14 cellular contexts compared by ENCODE assay signal in the genomic region with DNA sequence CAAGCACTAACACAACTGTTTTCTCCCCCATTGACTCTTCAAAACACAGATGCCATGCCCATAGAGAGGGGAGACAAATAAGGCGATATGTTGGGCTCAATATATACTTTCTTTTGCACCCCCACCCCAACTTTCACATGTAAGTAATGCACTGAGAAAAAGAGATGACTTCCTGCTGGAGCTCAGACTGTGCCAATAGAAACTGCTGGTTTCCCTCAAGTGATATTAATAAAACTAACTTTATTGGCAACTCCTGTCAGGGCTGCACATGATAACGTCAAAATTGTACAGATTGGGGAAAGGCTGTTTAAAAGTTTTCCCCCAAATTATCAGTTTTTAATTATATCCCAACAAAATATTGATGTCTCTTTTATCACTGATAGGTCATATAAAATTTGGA.
DNase-seq lines count a peak whose midpoint lies in the region; ATAC-seq and TF ChIP-seq lines count a peak whose summit lies in the region.
"Had no signal": no experiment of that assay in that cellular context is flagged by ENCODE, and none has a peak within 500 bp of the region (broad histone marks: within the 10 kb centered on the region; RNA-seq: fewer than 3 reads in every experiment).

No MANE protein-coding gene starts in this region.

- H3K9me3 ChIP-seq in heart right ventricle (no peaks in the 10 kb centered on the region), left ventricle myocardium inferior (replicated peaks) (no peaks in the 10 kb centered on the region)

- H3K36me3 ChIP-seq in heart right ventricle (no peaks in the 10 kb centered on the region), left ventricle myocardium inferior (no peaks in the 10 kb centered on the region)

- H3K4me1 ChIP-seq in heart right ventricle (peaks cover 0 to 50% (median 31%) of the 10 kb centered on the region in 9 donors), left ventricle myocardium inferior (peaks cover 63% of the 10 kb centered on the region)

- peaks cover 61% of the 10 kb centered on the region for H3K4me1 Mint-ChIP-seq in nephron
- H3K4me1 Mint-ChIP-seq: B cell had no signal

- ATAC-seq in heart right ventricle (no peak), HG02970 (IDR thresholded peaks at IDR 0.05; ENCODE audit: low FRiP score, unreplicated experiment) (no peak), GM19463 (IDR thresholded peaks at IDR 0.05; ENCODE audit: unreplicated experiment) (no peak)
- ATAC-seq: GM23338 had no signal

- H3K27me3 Mint-ChIP-seq in nephron (ENCODE audit: low read depth) = no peaks in the 10 kb centered on the region
- H3K27me3 Mint-ChIP-seq: B cell; CD4-positive, alpha-beta T cell had no signal

- intact Hi-C loops in heart right ventricle (cut with DNase I) = loop anchor here in 1 of 10 donors (10.0 kb wide), 1 partner anchor 112 kb away; no protein-coding TSS in a partner anchor
- intact Hi-C loops in cardiac septum (cut with DNase I) = no loop called here
- intact Hi-C loops in left ventricle myocardium inferior (cut with micrococcal nuclease) = no loop called here

- peak overlapping the region in 1 of 3 experiments; percentile 60 for H3K4me3 Mint-ChIP-seq in nephron
- H3K4me3 Mint-ChIP-seq: B cell; CD4-positive, alpha-beta T cell; GM23338 had no signal

- H3K27me3 ChIP-seq in heart right ventricle = no peaks in the 10 kb centered on the region
- no peaks in the 10 kb centered on the region for H3K27me3 ChIP-seq in left ventricle myocardium inferior (ENCODE audit: low read depth)

- 48 to 51% methylated on average over 2 of the region's 2 CpGs for WGBS in heart right ventricle, 2 donors

- no peak for TF ChIP-seq CTCF in heart right ventricle (IDR thresholded peaks at IDR 0.05)
- TF ChIP-seq CTCF in left ventricle myocardium inferior (IDR thresholded peaks at IDR 0.05; ENCODE audit: borderline replicate concordance) = no peak
- TF ChIP-seq CTCF in nephron (IDR thresholded peaks at IDR 0.05; ENCODE audit: unreplicated experiment in 3 of 3) = no peak

- H3K27ac Mint-ChIP-seq in nephron = peak overlapping the region in 2 of 3 experiments; percentile 30 to 64
- H3K27ac Mint-ChIP-seq: B cell; CD4-positive, alpha-beta T cell; GM23338 had no signal

- DNase-seq in heart right ventricle = no peak
- DNase-seq in cardiac septum (ENCODE audit: low spot score) = no peak
- DNase-seq in left ventricle myocardium inferior = no peak
- DNase-seq in germinal center (ENCODE audit: low spot score) = no peak
- DNase-seq: C1 segment of cervical spinal cord; Calu3; CD4-positive, alpha-beta T cell; DMS 273 treated with DMSO at 0.1 percent for 48 hours; H7 had no signal

- H3K27ac ChIP-seq in heart right ventricle (peak overlapping the region in 8 of 10 donors; percentile 19 to 87 (median 82)), left ventricle myocardium inferior (replicated peaks) (peak overlapping the region; percentile 90)

- no peaks in the 10 kb centered on the region for H3K36me3 Mint-ChIP-seq in nephron (ENCODE audit: low read depth)

- H3K9me3 Mint-ChIP-seq in nephron = no peaks in the 10 kb centered on the region
- H3K9me3 Mint-ChIP-seq: CD4-positive, alpha-beta T cell; GM23338 had no signal

- peak overlapping the region in 1 of 10 donors; percentile 6 for H3K4me3 ChIP-seq in heart right ventricle
- H3K4me3 ChIP-seq in left ventricle myocardium inferior = no peak overlapping the region
- H3K4me3 ChIP-seq: GM23338 had no signal
